Comparison of ENCODE assay signal across 12 cellular contexts in the genomic region with DNA sequence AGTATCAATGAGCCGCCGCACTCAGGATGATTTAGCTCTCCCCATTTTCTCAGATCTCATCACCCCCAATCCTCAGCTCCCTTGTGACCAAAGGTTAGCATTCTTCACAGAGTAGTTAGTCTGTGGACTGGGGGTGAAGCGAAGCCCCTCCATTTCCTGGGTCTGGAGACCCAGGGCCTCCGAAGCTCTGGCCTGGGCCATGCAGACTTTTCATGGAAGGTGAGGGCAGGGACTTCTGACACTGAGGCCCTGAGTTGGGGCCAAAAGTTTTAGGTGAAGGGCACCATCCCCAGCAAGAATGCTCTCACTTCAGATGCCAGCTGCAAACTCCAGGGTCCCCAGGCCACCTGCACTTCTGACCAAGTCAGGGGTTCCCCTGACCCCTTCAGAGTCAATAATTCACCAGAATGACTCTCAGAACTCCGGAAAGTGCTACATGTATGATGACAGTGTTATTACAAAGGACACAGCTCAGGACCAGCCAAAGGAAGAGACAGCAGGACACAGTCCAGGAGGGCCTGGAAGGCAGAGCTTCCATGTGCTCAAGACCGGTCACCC.
A peak's percentile ranks its signal among the peaks of the same experiment; 100 is the strongest.
DNase-seq lines count a peak whose midpoint lies in the region; ATAC-seq and TF ChIP-seq lines count a peak whose summit lies in the region.
"Had no signal": no experiment of that assay in that cellular context is flagged by ENCODE, and none has a peak within 500 bp of the region (broad histone marks: within the 10 kb centered on the region; RNA-seq: fewer than 3 reads in every experiment).

No MANE protein-coding gene starts in this region.

- peak overlapping the region; percentile 95 for H3K27ac Mint-ChIP-seq in activated naive CD4-positive, alpha-beta T cell treated with anti-CD3 and anti-CD28 coated beads for 36 hours
- peak overlapping the region in 4 of 9 donors; percentile 17 to 99 (median 45) for H3K27ac Mint-ChIP-seq in naive thymus-derived CD4-positive, alpha-beta T cell
- H3K27ac Mint-ChIP-seq: GM23338 had no signal

- CTCF ChIA-PET in activated naive CD4-positive, alpha-beta T cell treated with anti-CD3 and anti-CD28 coated beads for 36 hours (lab: Charles Lee): interaction anchor here (0.6 to 9.0 kb wide), 11 partner anchors 9 to 365 kb away, joined by 3 to 72 read pairs (median 5); a partner anchor contains a TSS
- CTCF ChIA-PET in naive thymus-derived CD4-positive, alpha-beta T cell (lab: Charles Lee): interaction anchor here (1.2 kb wide), 1 partner anchor 38 kb away, joined by 3 read pairs; no protein-coding TSS in a partner anchor

- POLR2A ChIA-PET in naive thymus-derived CD4-positive, alpha-beta T cell (lab: Charles Lee): interaction anchor here (1.2 kb wide), 2 partner anchors 11 to 31 kb away, joined by 4 read pairs; no protein-coding TSS in a partner anchor

- peaks cover 14% of the 10 kb centered on the region for H3K27me3 ChIP-seq in osteoblast (ENCODE audit: insufficient read depth, low read length)
- no peaks in the 10 kb centered on the region for H3K27me3 ChIP-seq in naive thymus-derived CD4-positive, alpha-beta T cell (ENCODE audit: control insufficient read depth in 2 of 2, insufficient read depth in 2 of 2, low read length in 2 of 2)

- no peak for TF ChIP-seq CTCF in osteoblast (IDR thresholded peaks at IDR 0.05; ENCODE audit: extremely low read depth, low read depth, low read length)

- ATAC-seq in GM21381 (IDR thresholded peaks at IDR 0.05; ENCODE audit: unreplicated experiment): peak; percentile 15
- ATAC-seq in HG03460 (IDR thresholded peaks at IDR 0.05; ENCODE audit: unreplicated experiment): peak; percentile 28
- no peak for ATAC-seq in naive thymus-derived CD4-positive, alpha-beta T cell
- ATAC-seq: GM23338 had no signal

- H3K9me3 ChIP-seq in osteoblast (ENCODE audit: low read depth, low read length): no peaks in the 10 kb centered on the region
- H3K9me3 ChIP-seq in naive thymus-derived CD4-positive, alpha-beta T cell (ENCODE audit: control insufficient read depth in 2 of 3, low read length in 3 of 3): no peaks in the 10 kb centered on the region

- H3K4me2 ChIP-seq in osteoblast (ENCODE audit: insufficient read depth, low read length): no peak overlapping the region
- H3K4me2 ChIP-seq: GM23338 had no signal

- no peaks in the 10 kb centered on the region for H3K9me3 Mint-ChIP-seq in activated naive CD4-positive, alpha-beta T cell treated with anti-CD3 and anti-CD28 coated beads for 36 hours
- peaks cover 0 to 2% (median 0%) of the 10 kb centered on the region in 11 donors for H3K9me3 Mint-ChIP-seq in naive thymus-derived CD4-positive, alpha-beta T cell

- intact Hi-C loops in activated naive CD4-positive, alpha-beta T cell treated with anti-CD3 and anti-CD28 coated beads for 36 hours (cut with micrococcal nuclease): loop anchor here (10.0 kb wide), 1 partner anchor 458 kb away; no protein-coding TSS in a partner anchor
- intact Hi-C loops in naive thymus-derived CD4-positive, alpha-beta T cell (cut with micrococcal nuclease): no loop called here

- no peak overlapping the region for H3K4me3 Mint-ChIP-seq in activated naive CD4-positive, alpha-beta T cell treated with anti-CD3 and anti-CD28 coated beads for 36 hours
- H3K4me3 Mint-ChIP-seq in naive thymus-derived CD4-positive, alpha-beta T cell: peak overlapping the region in 2 of 10 donors; percentile 40 to 75
- H3K4me3 Mint-ChIP-seq: GM23338 had no signal

- DNase-seq in activated naive CD4-positive, alpha-beta T cell treated with anti-CD3 and anti-CD28 coated beads for 36 hours: no peak
- no peak for DNase-seq in activated naive CD4-positive, alpha-beta T cell (lab: John Stamatoyannopoulos, UW)
- DNase-seq in osteoblast (ENCODE audit: insufficient read length, low spot score, missing footprints) (peak; percentile 4), GM03348 (ENCODE audit: low spot score) (no peak), cerebellar nuclear complex (lab: John Stamatoyannopoulos, UW) (no peak)
- DNase-seq in naive thymus-derived CD4-positive, alpha-beta T cell: no peak
- DNase-seq: mesendoderm, NCI-H748 treated with DMSO at 0.1 percent for 48 hours had no signal

- H3K36me3 Mint-ChIP-seq in activated naive CD4-positive, alpha-beta T cell treated with anti-CD3 and anti-CD28 coated beads for 36 hours (ENCODE audit: low read depth): no peaks in the 10 kb centered on the region
- H3K36me3 Mint-ChIP-seq in naive thymus-derived CD4-positive, alpha-beta T cell: peaks cover 0 to 6% (median 0%) of the 10 kb centered on the region in 5 donors

- no peak overlapping the region for H3K27ac ChIP-seq in osteoblast (ENCODE audit: low read depth, low read length)
- H3K27ac ChIP-seq in naive thymus-derived CD4-positive, alpha-beta T cell (ENCODE audit: low read depth, low read length): no peak overlapping the region
- H3K27ac ChIP-seq: parathyroid adenoma had no signal

- peaks cover 65% of the 10 kb centered on the region for H3K4me1 Mint-ChIP-seq in activated naive CD4-positive, alpha-beta T cell treated with anti-CD3 and anti-CD28 coated beads for 36 hours (ENCODE audit: low read depth)
- peaks cover 9 to 68% (median 31%) of the 10 kb centered on the region in 7 donors for H3K4me1 Mint-ChIP-seq in naive thymus-derived CD4-positive, alpha-beta T cell

- H3K4me1 ChIP-seq in osteoblast (ENCODE audit: insufficient read depth, low read length): peaks cover 14% of the 10 kb centered on the region
- peaks cover 18 to 20% of the 10 kb centered on the region in 2 donors for H3K4me1 ChIP-seq in naive thymus-derived CD4-positive, alpha-beta T cell (ENCODE audit: control insufficient read depth in 2 of 2, insufficient read depth in 2 of 2, low read length in 2 of 2)
- H3K4me1 ChIP-seq: parathyroid adenoma had no signal

- H4K20me1 ChIP-seq in osteoblast (ENCODE audit: insufficient read depth, low read length): no peaks in the 10 kb centered on the region

- H2AFZ ChIP-seq in osteoblast (ENCODE audit: low read length): no peak overlapping the region
- H2AFZ ChIP-seq: GM23338, parathyroid adenoma had no signal

- no peak overlapping the region for H3K4me3 ChIP-seq in osteoblast (ENCODE audit: insufficient read depth, low read length)
- H3K4me3 ChIP-seq in naive thymus-derived CD4-positive, alpha-beta T cell (ENCODE audit: low read length): no peak overlapping the region
- H3K4me3 ChIP-seq: GM23338 had no signal

- H3K36me3 ChIP-seq in osteoblast (ENCODE audit: insufficient read depth, low read length): no peaks in the 10 kb centered on the region
- H3K36me3 ChIP-seq in naive thymus-derived CD4-positive, alpha-beta T cell (ENCODE audit: control insufficient read depth in 2 of 3, insufficient read depth in 3 of 3, low read length in 3 of 3): no peaks in the 10 kb centered on the region

- H3K27me3 Mint-ChIP-seq in activated naive CD4-positive, alpha-beta T cell treated with anti-CD3 and anti-CD28 coated beads for 36 hours (ENCODE audit: low read depth): no peaks in the 10 kb centered on the region
- H3K27me3 Mint-ChIP-seq in naive thymus-derived CD4-positive, alpha-beta T cell: no peaks in the 10 kb centered on the region

- no peaks in the 10 kb centered on the region for H3K79me2 ChIP-seq in osteoblast (ENCODE audit: insufficient read depth, low read length)
- H3K79me2 ChIP-seq: parathyroid adenoma had no signal
